1 cellular context compared by ENCODE assay signal in genomic region chr12:123900898-123901376, GRCh38.
TF ChIP-seq lines count a peak whose summit lies in the region.

No MANE protein-coding gene starts in this region.

TF ChIP-seq in H1, 55 proteins besides CTCF, POLR2A, EP300 and RAD21 (continued from another document):
- TF ChIP-seq, protein P1, sequence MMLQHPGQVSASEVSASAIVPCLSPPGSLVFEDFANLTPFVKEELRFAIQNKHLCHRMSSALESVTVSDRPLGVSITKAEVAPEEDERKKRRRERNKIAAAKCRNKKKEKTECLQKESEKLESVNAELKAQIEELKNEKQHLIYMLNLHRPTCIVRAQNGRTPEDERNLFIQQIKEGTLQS (IDR thresholded peaks at IDR 0.05; ENCODE audit: insufficient read depth, low read depth, low read length): peak; percentile 55; the same call in 1 of the 2 replicates
- TF ChIP-seq, protein P2, sequence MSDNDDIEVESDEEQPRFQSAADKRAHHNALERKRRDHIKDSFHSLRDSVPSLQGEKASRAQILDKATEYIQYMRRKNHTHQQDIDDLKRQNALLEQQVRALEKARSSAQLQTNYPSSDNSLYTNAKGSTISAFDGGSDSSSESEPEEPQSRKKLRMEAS (IDR thresholded peaks at IDR 0.05): peak; percentile 58; the same call in 1 of the 2 replicates
- no peak for TF ChIP-seq FOSL1 (IDR thresholded peaks at IDR 0.05; ENCODE audit: insufficient read depth, low read depth, low read length)
- TF ChIP-seq KDM4A (IDR thresholded peaks at IDR 0.05; ENCODE audit: low read depth, low read length, severe bottlenecking): peak; percentile 34
- no peak for TF ChIP-seq SUZ12 (IDR thresholded peaks at IDR 0.05; ENCODE audit: low read length)
- no peak for TF ChIP-seq EGR1 (IDR thresholded peaks at IDR 0.05; ENCODE audit: borderline replicate concordance, low read depth, low read length)
- no peak for TF ChIP-seq POU5F1 (IDR thresholded peaks at IDR 0.05; ENCODE audit: low read depth, low read length)
- TF ChIP-seq CREB1 (IDR thresholded peaks at IDR 0.05): no peak
- no peak for TF ChIP-seq ZNF274 (IDR thresholded peaks at IDR 0.05; ENCODE audit: borderline replicate concordance, extremely low read depth, low read length)
- no peak for TF ChIP-seq RXRA (IDR thresholded peaks at IDR 0.05; ENCODE audit: insufficient read depth, low read depth, low read length)
- peak; percentile 73; the same call in 1 of the 2 replicates for TF ChIP-seq E2F6 (IDR thresholded peaks at IDR 0.05)
- no peak for TF ChIP-seq GTF2F1 (IDR thresholded peaks at IDR 0.05; ENCODE audit: borderline replicate concordance, low read depth, low read length)
- peak; percentile 25; the same call in 1 of the 2 replicates for TF ChIP-seq TBP (IDR thresholded peaks at IDR 0.05; ENCODE audit: low read depth, low read length)
- TF ChIP-seq USF2 (IDR thresholded peaks at IDR 0.05; ENCODE audit: low read length): peak; percentile 84
- no peak for TF ChIP-seq HDAC6 (IDR thresholded peaks at IDR 0.05; ENCODE audit: low read depth, low read length)
- no peak for TF ChIP-seq SAP30 (IDR thresholded peaks at IDR 0.05; ENCODE audit: insufficient read depth, insufficient replicate concordance, low read length)
- 0 out of 2 replicates have a peak, but pooled peaks have one; percentile 13 for TF ChIP-seq SP1 (IDR thresholded peaks at IDR 0.05; ENCODE audit: low read depth, low read length)
- TF ChIP-seq ASH2L (IDR thresholded peaks at IDR 0.05; ENCODE audit: low read length): peak; percentile 39
